8 cellular contexts compared by ENCODE assay signal in genomic region chr12:93571360-93571853, GRCh38. TPM values are rescaled to one million over a fixed set of nuclear protein-coding genes. Genes with fewer than 3 reads are reported as not detected.
DNase-seq lines count a peak whose midpoint lies in the region; ATAC-seq and TF ChIP-seq lines count a peak whose summit lies in the region.

No MANE protein-coding gene starts in this region.

- H3K9me3 ChIP-seq in endodermal cell (ENCODE audit: control insufficient read depth, low read length) (no peaks in the 10 kb centered on the region), mononuclear cell (ENCODE audit: low read depth, low read length) (no peaks in the 10 kb centered on the region)

- peak overlapping the region; percentile 92 for H3K27ac Mint-ChIP-seq in endodermal cell
- H3K27ac Mint-ChIP-seq in stimulated activated memory B cell treated with anti-CD40 and anti-IgM and Interleukin-4, amounts not matched to agents 10 μg/mL and 1 μg/mL and 100 μg/mL, for 72 hours = peak overlapping the region; percentile 55

- no peaks in the 10 kb centered on the region for H3K27me3 ChIP-seq in endodermal cell (ENCODE audit: control insufficient read depth, insufficient read depth, low read length, poor library complexity, severe bottlenecking)
- H3K27me3 ChIP-seq in mononuclear cell (ENCODE audit: insufficient read depth, low read length) = peaks cover 59% of the 10 kb centered on the region

- TF ChIP-seq CTCF in endodermal cell (conservative IDR thresholded peaks at IDR 0.05) = peak; percentile 64

- H3K27ac ChIP-seq in endodermal cell (ENCODE audit: low read depth, low read length) = peak overlapping the region; percentile 55

- WGBS in endodermal cell (ENCODE audit: insufficient coverage in 1 of 2, insufficient read length in 1 of 2), 2 experiments = 0% methylated on average over 35 of the region's 38 CpGs; no CpG with 5 or more reads in 1 of the 2 experiments

- H3K27me3 Mint-ChIP-seq in endodermal cell (ENCODE audit: insufficient read depth) = peaks cover 6% of the 10 kb centered on the region
- peaks cover 33% of the 10 kb centered on the region for H3K27me3 Mint-ChIP-seq in stimulated activated memory B cell treated with anti-CD40 and anti-IgM and Interleukin-4, amounts not matched to agents 10 μg/mL and 1 μg/mL and 100 μg/mL, for 72 hours

- H3K4me1 ChIP-seq in endodermal cell (ENCODE audit: control insufficient read depth, insufficient read depth, low read length) (peaks cover 4% of the 10 kb centered on the region), mononuclear cell (ENCODE audit: insufficient read depth, low read length) (peaks cover 40% of the 10 kb centered on the region)

- peaks cover 19% of the 10 kb centered on the region for H3K4me1 Mint-ChIP-seq in endodermal cell
- H3K4me1 Mint-ChIP-seq in stimulated activated memory B cell treated with anti-CD40 and anti-IgM and Interleukin-4, amounts not matched to agents 10 μg/mL and 1 μg/mL and 100 μg/mL, for 72 hours = peaks cover 26% of the 10 kb centered on the region

- peaks cover 21% of the 10 kb centered on the region for H3K36me3 ChIP-seq in endodermal cell (ENCODE audit: control insufficient read depth, insufficient read depth, low read length)

- ATAC-seq in HG02642 (IDR thresholded peaks at IDR 0.05; ENCODE audit: poor library complexity, unreplicated experiment) = peak; percentile 24
- ATAC-seq in stimulated activated memory B cell treated with anti-CD40 and anti-IgM and Interleukin-4, amounts not matched to agents 10 μg/mL and 1 μg/mL and 100 μg/mL, for 72 hours = peak; percentile 4

- peak overlapping the region; percentile 87 for H3K9ac ChIP-seq in endodermal cell (ENCODE audit: extremely low read depth, low read length, poor library complexity, severe bottlenecking)

- DNase-seq in ELR (ENCODE audit: low read depth) (peak; percentile 85), NCI-H510A treated with DMSO at 0.1 percent for 48 hours (lab: John Stamatoyannopoulos, UW) (peak; percentile 54), endodermal cell (peak; percentile 99), GM19238 (ENCODE audit: insufficient read length, low spot score) (no peak)
- DNase-seq in activated CD8-positive, alpha-beta memory T cell treated with anti-CD3 and anti-CD28 coated beads for 24 hours = peak; percentile 90

- no peaks in the 10 kb centered on the region for H3K9me3 Mint-ChIP-seq in endodermal cell
- H3K9me3 Mint-ChIP-seq in stimulated activated memory B cell treated with anti-CD40 and anti-IgM and Interleukin-4, amounts not matched to agents 10 μg/mL and 1 μg/mL and 100 μg/mL, for 72 hours = no peaks in the 10 kb centered on the region

- peak overlapping the region; percentile 92 for H3K4me3 Mint-ChIP-seq in endodermal cell
- peak overlapping the region; percentile 85 for H3K4me3 Mint-ChIP-seq in stimulated activated memory B cell treated with anti-CD40 and anti-IgM and Interleukin-4, amounts not matched to agents 10 μg/mL and 1 μg/mL and 100 μg/mL, for 72 hours

- H3K4me3 ChIP-seq in endodermal cell (ENCODE audit: low read length) (peak overlapping the region; percentile 93), mononuclear cell (ENCODE audit: low read length) (peak overlapping the region; percentile 63)

- peaks cover 26% of the 10 kb centered on the region for H3K36me3 Mint-ChIP-seq in endodermal cell (ENCODE audit: low read depth)
- H3K36me3 Mint-ChIP-seq in stimulated activated memory B cell treated with anti-CD40 and anti-IgM and Interleukin-4, amounts not matched to agents 10 μg/mL and 1 μg/mL and 100 μg/mL, for 72 hours = no peaks in the 10 kb centered on the region

RNA-seq across cellular contexts. Expression of gene SOCS2, which starts 1.1 kb away (rescaled TPM):
- total RNA-seq in endodermal cell (10 to 100 TPM; 46.9 to 60.2 TPM), mononuclear cell (6.9 TPM)
- 20.2 TPM for polyA plus RNA-seq in endodermal cell (2013, experiment 1 of 2)
- polyA plus RNA-seq in endodermal cell (2013, experiment 2 of 2) = 21.4 TPM
